Comparison of ENCODE assay signal across 2 cellular contexts in genomic region chr6:34424200-34425131, GRCh38.
TF ChIP-seq lines count a peak whose summit lies in the region.

No MANE protein-coding gene starts in this region.

TF ChIP-seq in SK-N-SH, 30 proteins besides CTCF, POLR2A, EP300 and RAD21 (continued from another document):
- TF ChIP-seq, protein P1, sequence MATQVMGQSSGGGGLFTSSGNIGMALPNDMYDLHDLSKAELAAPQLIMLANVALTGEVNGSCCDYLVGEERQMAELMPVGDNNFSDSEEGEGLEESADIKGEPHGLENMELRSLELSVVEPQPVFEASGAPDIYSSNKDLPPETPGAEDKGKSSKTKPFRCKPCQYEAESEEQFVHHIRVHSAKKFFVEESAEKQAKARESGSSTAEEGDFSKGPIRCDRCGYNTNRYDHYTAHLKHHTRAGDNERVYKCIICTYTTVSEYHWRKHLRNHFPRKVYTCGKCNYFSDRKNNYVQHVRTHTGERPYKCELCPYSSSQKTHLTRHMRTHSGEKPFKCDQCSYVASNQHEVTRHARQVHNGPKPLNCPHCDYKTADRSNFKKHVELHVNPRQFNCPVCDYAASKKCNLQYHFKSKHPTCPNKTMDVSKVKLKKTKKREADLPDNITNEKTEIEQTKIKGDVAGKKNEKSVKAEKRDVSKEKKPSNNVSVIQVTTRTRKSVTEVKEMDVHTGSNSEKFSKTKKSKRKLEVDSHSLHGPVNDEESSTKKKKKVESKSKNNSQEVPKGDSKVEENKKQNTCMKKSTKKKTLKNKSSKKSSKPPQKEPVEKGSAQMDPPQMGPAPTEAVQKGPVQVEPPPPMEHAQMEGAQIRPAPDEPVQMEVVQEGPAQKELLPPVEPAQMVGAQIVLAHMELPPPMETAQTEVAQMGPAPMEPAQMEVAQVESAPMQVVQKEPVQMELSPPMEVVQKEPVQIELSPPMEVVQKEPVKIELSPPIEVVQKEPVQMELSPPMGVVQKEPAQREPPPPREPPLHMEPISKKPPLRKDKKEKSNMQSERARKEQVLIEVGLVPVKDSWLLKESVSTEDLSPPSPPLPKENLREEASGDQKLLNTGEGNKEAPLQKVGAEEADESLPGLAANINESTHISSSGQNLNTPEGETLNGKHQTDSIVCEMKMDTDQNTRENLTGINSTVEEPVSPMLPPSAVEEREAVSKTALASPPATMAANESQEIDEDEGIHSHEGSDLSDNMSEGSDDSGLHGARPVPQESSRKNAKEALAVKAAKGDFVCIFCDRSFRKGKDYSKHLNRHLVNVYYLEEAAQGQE (IDR thresholded peaks at IDR 0.05; ENCODE audit: low read depth, low read length): no peak

TF ChIP-seq in SK-N-SH treated with all-trans-retinoic acid at 6 μM for 48 hours, 23 proteins besides CTCF, POLR2A, EP300 and RAD21 (continued from another document):
- TF ChIP-seq POU6F1 (CRISPR knock-in tag; IDR thresholded peaks at IDR 0.05; ENCODE audit: borderline replicate concordance, low read depth): no peak
- no peak for TF ChIP-seq RARB (CRISPR knock-in tag; IDR thresholded peaks at IDR 0.05)
- TF ChIP-seq SNAI2 (CRISPR knock-in tag; IDR thresholded peaks at IDR 0.05): no peak
- TF ChIP-seq CSRNP3 (CRISPR knock-in tag; IDR thresholded peaks at IDR 0.05): no peak
- no peak for TF ChIP-seq TSHZ2 (CRISPR knock-in tag; IDR thresholded peaks at IDR 0.05)
- no peak for TF ChIP-seq ZFP3 (CRISPR knock-in tag; IDR thresholded peaks at IDR 0.05)
- no peak for TF ChIP-seq PATZ1 (CRISPR knock-in tag; IDR thresholded peaks at IDR 0.05; ENCODE audit: borderline replicate concordance)
- no peak for TF ChIP-seq ZC3H10 (CRISPR knock-in tag; IDR thresholded peaks at IDR 0.05)
- TF ChIP-seq ESRRG (CRISPR knock-in tag; IDR thresholded peaks at IDR 0.05): no peak
